Comparison of ENCODE assay signal across 1 cellular context in the genomic region with DNA sequence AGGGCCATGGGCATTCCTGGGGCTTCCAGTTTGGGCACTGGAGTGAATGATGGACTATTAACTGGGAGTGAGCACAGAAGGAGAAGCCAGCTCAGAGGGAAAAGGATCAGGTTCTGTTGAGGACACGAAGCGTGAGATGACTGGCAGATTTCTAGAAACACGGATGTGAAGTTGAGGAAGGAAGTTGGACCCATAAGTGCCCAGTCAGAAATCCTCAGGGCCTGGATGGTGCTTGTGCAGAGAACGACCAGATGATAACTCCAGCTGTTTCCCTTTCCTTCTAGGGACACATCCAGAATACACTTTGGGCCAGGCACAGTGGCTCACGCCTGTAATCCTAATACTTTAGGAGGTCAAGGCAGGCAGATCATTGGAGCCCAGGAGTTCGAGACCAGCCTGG.
TF ChIP-seq lines count a peak whose summit lies in the region.

No MANE protein-coding gene starts in this region.

TF ChIP-seq in WTC11, 78 proteins besides CTCF, POLR2A, EP300 and RAD21:
- TF ChIP-seq, protein P1, sequence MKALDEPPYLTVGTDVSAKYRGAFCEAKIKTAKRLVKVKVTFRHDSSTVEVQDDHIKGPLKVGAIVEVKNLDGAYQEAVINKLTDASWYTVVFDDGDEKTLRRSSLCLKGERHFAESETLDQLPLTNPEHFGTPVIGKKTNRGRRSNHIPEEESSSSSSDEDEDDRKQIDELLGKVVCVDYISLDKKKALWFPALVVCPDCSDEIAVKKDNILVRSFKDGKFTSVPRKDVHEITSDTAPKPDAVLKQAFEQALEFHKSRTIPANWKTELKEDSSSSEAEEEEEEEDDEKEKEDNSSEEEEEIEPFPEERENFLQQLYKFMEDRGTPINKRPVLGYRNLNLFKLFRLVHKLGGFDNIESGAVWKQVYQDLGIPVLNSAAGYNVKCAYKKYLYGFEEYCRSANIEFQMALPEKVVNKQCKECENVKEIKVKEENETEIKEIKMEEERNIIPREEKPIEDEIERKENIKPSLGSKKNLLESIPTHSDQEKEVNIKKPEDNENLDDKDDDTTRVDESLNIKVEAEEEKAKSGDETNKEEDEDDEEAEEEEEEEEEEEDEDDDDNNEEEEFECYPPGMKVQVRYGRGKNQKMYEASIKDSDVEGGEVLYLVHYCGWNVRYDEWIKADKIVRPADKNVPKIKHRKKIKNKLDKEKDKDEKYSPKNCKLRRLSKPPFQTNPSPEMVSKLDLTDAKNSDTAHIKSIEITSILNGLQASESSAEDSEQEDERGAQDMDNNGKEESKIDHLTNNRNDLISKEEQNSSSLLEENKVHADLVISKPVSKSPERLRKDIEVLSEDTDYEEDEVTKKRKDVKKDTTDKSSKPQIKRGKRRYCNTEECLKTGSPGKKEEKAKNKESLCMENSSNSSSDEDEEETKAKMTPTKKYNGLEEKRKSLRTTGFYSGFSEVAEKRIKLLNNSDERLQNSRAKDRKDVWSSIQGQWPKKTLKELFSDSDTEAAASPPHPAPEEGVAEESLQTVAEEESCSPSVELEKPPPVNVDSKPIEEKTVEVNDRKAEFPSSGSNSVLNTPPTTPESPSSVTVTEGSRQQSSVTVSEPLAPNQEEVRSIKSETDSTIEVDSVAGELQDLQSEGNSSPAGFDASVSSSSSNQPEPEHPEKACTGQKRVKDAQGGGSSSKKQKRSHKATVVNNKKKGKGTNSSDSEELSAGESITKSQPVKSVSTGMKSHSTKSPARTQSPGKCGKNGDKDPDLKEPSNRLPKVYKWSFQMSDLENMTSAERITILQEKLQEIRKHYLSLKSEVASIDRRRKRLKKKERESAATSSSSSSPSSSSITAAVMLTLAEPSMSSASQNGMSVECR (CRISPR knock-in tag; IDR thresholded peaks at IDR 0.05; ENCODE audit: borderline replicate concordance) = no peak
- TF ChIP-seq ZNF671 (CRISPR knock-in tag; IDR thresholded peaks at IDR 0.05) = no peak
- TF ChIP-seq USF2 (CRISPR knock-in tag; IDR thresholded peaks at IDR 0.05) = no peak
- TF ChIP-seq E2F1 (CRISPR knock-in tag; IDR thresholded peaks at IDR 0.05) = no peak
- TF ChIP-seq, protein P2, sequence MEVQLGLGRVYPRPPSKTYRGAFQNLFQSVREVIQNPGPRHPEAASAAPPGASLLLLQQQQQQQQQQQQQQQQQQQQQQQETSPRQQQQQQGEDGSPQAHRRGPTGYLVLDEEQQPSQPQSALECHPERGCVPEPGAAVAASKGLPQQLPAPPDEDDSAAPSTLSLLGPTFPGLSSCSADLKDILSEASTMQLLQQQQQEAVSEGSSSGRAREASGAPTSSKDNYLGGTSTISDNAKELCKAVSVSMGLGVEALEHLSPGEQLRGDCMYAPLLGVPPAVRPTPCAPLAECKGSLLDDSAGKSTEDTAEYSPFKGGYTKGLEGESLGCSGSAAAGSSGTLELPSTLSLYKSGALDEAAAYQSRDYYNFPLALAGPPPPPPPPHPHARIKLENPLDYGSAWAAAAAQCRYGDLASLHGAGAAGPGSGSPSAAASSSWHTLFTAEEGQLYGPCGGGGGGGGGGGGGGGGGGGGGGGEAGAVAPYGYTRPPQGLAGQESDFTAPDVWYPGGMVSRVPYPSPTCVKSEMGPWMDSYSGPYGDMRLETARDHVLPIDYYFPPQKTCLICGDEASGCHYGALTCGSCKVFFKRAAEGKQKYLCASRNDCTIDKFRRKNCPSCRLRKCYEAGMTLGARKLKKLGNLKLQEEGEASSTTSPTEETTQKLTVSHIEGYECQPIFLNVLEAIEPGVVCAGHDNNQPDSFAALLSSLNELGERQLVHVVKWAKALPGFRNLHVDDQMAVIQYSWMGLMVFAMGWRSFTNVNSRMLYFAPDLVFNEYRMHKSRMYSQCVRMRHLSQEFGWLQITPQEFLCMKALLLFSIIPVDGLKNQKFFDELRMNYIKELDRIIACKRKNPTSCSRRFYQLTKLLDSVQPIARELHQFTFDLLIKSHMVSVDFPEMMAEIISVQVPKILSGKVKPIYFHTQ (CRISPR knock-in tag; IDR thresholded peaks at IDR 0.05) = no peak
- TF ChIP-seq SMAD4 (CRISPR knock-in tag; IDR thresholded peaks at IDR 0.05) = no peak
- TF ChIP-seq IRF1 (CRISPR knock-in tag; IDR thresholded peaks at IDR 0.05) = no peak
- no peak for TF ChIP-seq NR1H2 (CRISPR knock-in tag; IDR thresholded peaks at IDR 0.05)
- no peak for TF ChIP-seq ZBTB21 (CRISPR knock-in tag; IDR thresholded peaks at IDR 0.05; ENCODE audit: borderline replicate concordance)
- no peak for TF ChIP-seq RELA (CRISPR knock-in tag; IDR thresholded peaks at IDR 0.05; ENCODE audit: borderline replicate concordance)
- TF ChIP-seq ZNF138 (CRISPR knock-in tag; conservative IDR thresholded peaks at IDR 0.05) = no peak
- no peak for TF ChIP-seq GABPB1 (CRISPR knock-in tag; IDR thresholded peaks at IDR 0.05)
- no peak for TF ChIP-seq NFYB (CRISPR knock-in tag; conservative IDR thresholded peaks at IDR 0.05; ENCODE audit: low read depth)
- TF ChIP-seq MXD4 (CRISPR knock-in tag; IDR thresholded peaks at IDR 0.05; ENCODE audit: borderline replicate concordance) = no peak
- no peak for TF ChIP-seq ZNF263 (CRISPR knock-in tag; IDR thresholded peaks at IDR 0.05; ENCODE audit: low read depth)
- no peak for TF ChIP-seq ATF1 (CRISPR knock-in tag; IDR thresholded peaks at IDR 0.05)
- no peak for TF ChIP-seq FOXJ3 (CRISPR knock-in tag; IDR thresholded peaks at IDR 0.05; ENCODE audit: borderline replicate concordance)
- TF ChIP-seq, protein P3, sequence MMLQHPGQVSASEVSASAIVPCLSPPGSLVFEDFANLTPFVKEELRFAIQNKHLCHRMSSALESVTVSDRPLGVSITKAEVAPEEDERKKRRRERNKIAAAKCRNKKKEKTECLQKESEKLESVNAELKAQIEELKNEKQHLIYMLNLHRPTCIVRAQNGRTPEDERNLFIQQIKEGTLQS (CRISPR knock-in tag; conservative IDR thresholded peaks at IDR 0.05) = no peak
- TF ChIP-seq ZNF396 (CRISPR knock-in tag; IDR thresholded peaks at IDR 0.05; ENCODE audit: borderline replicate concordance) = no peak
- TF ChIP-seq STAT6 (CRISPR knock-in tag; conservative IDR thresholded peaks at IDR 0.05; ENCODE audit: low read depth) = no peak
